In the genomic region with DNA sequence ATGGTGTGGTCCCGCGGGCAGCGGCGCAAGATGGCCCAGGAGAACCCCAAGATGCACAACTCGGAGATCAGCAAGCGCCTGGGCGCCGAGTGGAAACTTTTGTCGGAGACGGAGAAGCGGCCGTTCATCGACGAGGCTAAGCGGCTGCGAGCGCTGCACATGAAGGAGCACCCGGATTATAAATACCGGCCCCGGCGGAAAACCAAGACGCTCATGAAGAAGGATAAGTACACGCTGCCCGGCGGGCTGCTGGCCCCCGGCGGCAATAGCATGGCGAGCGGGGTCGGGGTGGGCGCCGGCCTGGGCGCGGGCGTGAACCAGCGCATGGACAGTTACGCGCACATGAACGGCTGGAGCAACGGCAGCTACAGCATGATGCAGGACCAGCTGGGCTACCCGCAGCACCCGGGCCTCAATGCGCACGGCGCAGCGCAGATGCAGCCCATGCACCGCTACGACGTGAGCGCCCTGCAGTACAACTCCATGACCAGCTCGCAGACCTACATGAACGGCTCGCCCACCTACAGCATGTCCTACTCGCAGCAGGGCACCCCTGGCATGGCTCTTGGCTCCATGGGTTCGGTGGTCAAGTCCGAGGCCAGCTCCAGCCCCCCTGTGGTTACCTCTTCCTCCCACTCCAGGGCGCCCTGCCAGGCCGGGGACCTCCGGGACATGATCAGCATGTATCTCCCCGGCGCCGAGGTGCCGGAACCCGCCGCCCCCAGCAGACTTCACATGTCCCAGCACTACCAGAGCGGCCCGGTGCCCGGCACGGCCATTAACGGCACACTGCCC, we compare ENCODE assay signal across 8 cellular contexts. TPM values are rescaled to one million over a fixed set of nuclear protein-coding genes. Genes with fewer than 3 reads are reported as not detected.
DNase-seq lines count a peak whose midpoint lies in the region; ATAC-seq and TF ChIP-seq lines count a peak whose summit lies in the region.

No MANE protein-coding gene starts in this region.

- no peak overlapping the region for H3K27ac ChIP-seq in GM23248
- no peak overlapping the region for H3K27ac ChIP-seq in rectal smooth muscle tissue (ENCODE audit: low read depth, low read length)

- TF ChIP-seq CTCF in epithelial cell of proximal tubule (conservative IDR thresholded peaks at IDR 0.05; ENCODE audit: low read depth, low read length) = no peak

- no peaks in the 10 kb centered on the region for H3K9me2 ChIP-seq in GM23248 (ENCODE audit: insufficient read depth)

- H3K27me3 ChIP-seq in GM23248 (replicated peaks; ENCODE audit: insufficient read depth) = peaks cover 94% of the 10 kb centered on the region
- H3K27me3 ChIP-seq in rectal smooth muscle tissue (ENCODE audit: control insufficient read depth, insufficient read depth, low read length) = peaks cover 41% of the 10 kb centered on the region

- H2AFZ ChIP-seq in GM23248 = peak overlapping the region; percentile 51; the same call in 1 of the 2 replicates

- 0 out of 2 replicates have a peak, but pooled peaks cover 5% of the 10 kb centered on the region for H3K4me1 ChIP-seq in GM23248 (ENCODE audit: insufficient read depth)
- no peaks in the 10 kb centered on the region for H3K4me1 ChIP-seq in rectal smooth muscle tissue (ENCODE audit: control insufficient read depth, insufficient read depth, low read length)

- WGBS in GM23248 (ENCODE audit: low coverage in 1 of 2, low lambda C conversion rate in 2 of 2, missing lambda C conversion rate in 2 of 2), 2 experiments = 5 to 7% methylated on average over 44 to 57 of the region's 70 CpGs

- peak overlapping the region; percentile 82 for H3K4me2 ChIP-seq in GM23248 (ENCODE audit: unreplicated experiment)

- no peaks in the 10 kb centered on the region for H3K36me3 ChIP-seq in GM23248 (ENCODE audit: low read depth)
- no peaks in the 10 kb centered on the region for H3K36me3 ChIP-seq in rectal smooth muscle tissue (ENCODE audit: control insufficient read depth, insufficient read depth, low read length)

- H3K4me3 ChIP-seq in GM23248 (peak overlapping the region; percentile 53), epithelial cell of proximal tubule (ENCODE audit: low read depth, low read length) (peak overlapping the region; percentile 8), rectal smooth muscle tissue (ENCODE audit: low read length) (peak overlapping the region; percentile 37)

- no peaks in the 10 kb centered on the region for H4K20me1 ChIP-seq in GM23248 (ENCODE audit: insufficient read depth)

- DNase-seq in GM23248 (peak; percentile 20), NCI-H774 (lab: John Stamatoyannopoulos, UW) (peak; percentile 57), epithelial cell of proximal tubule (ENCODE audit: low read depth) (no peak), HPDE6-E6E7 (ENCODE audit: extremely low spot score) (no peak), HK-2 (ENCODE audit: unreplicated experiment) (no peak)

- H3K9ac ChIP-seq in GM23248 (no peak overlapping the region), rectal smooth muscle tissue (ENCODE audit: low read length) (no peak overlapping the region)

- ATAC-seq in GM21515 (IDR thresholded peaks at IDR 0.05; ENCODE audit: unreplicated experiment) (no peak), GM19452 (IDR thresholded peaks at IDR 0.05; ENCODE audit: unreplicated experiment) (no peak)

- no peaks in the 10 kb centered on the region for H3F3A ChIP-seq in GM23248 (ENCODE audit: insufficient read depth)

- H3K79me2 ChIP-seq in GM23248 (ENCODE audit: insufficient read depth) = no peaks in the 10 kb centered on the region

- no peaks in the 10 kb centered on the region for H3K9me3 ChIP-seq in GM23248 (ENCODE audit: low read depth)

- in situ Hi-C loops in GM23248 (cut with MboI) = no loop called here

RNA-seq across cellular contexts. Expression of gene SOX2, which starts 1.0 kb away (rescaled TPM):
- total RNA-seq in GM23248 (2014; rRNA removed; shearing (Covaris generic)) = not detected in 2 replicates
- not detected in 2 replicates for polyA plus RNA-seq in GM23248 (2016; fragmentation: Nextera tagmentation; extraction: Ambion mirVana)
- total RNA-seq in epithelial cell of proximal tubule = not detected in 2 replicates

Comparison
In these comparisons a context has a peak if more than half of its experiments do, and no peak if none do; other contexts are left out.
1. DNase-seq: peak in GM23248 (single experiment) and NCI-H774 (single experiment); none in epithelial cell of proximal tubule (single experiment), HPDE6-E6E7 (single experiment) and HK-2 (single experiment).
2. Peak in every context shown above with its lines, with median percentiles within 50 percentile points of each other: H3K4me3 ChIP-seq.